1 cellular context compared by ENCODE assay signal in genomic region chr19:46181386-46181774, GRCh38.
TF ChIP-seq lines count a peak whose summit lies in the region.

No MANE protein-coding gene starts in this region.

TF ChIP-seq in HepG2, 621 proteins besides CTCF, POLR2A, EP300 and RAD21:
- TF ChIP-seq ZBTB20 (CRISPR knock-in tag; IDR thresholded peaks at IDR 0.05; ENCODE audit: borderline replicate concordance, low read depth) (no peak), CREB1 (IDR thresholded peaks at IDR 0.05) (0 out of 2 replicates have a peak, but pooled peaks have one; percentile 27), CREB1 (CRISPR knock-in tag; IDR thresholded peaks at IDR 0.05) (no peak), EZH2 (conservative IDR thresholded peaks at IDR 0.05; ENCODE audit: low read depth, low read length) (no peak)
